Comparison of ENCODE assay signal across 23 cellular contexts in genomic region chr7:17253885-17254284, GRCh38.
"Had no signal": no experiment of that assay in that cellular context is flagged by ENCODE, and none has a peak within 500 bp of the region (broad histone marks: within the 10 kb centered on the region; RNA-seq: fewer than 3 reads in every experiment).

No MANE protein-coding gene starts in this region.

- ATAC-seq: foreskin keratinocyte; gastrocnemius medialis; heart right ventricle; left cardiac atrium; left lung; left ventricle myocardium superior; lower lobe of right lung; naive thymus-derived CD4-positive, alpha-beta T cell had no signal

- H3K27ac ChIP-seq: coronary artery, dorsolateral prefrontal cortex, esophagus muscularis mucosa, foreskin keratinocyte, gastrocnemius medialis, heart right ventricle, left lung, lower lobe of right lung had no signal

- FAIRE-seq: colon, endothelial cell of umbilical vein, islet of Langerhans, keratinocyte had no signal

- H3K4me3 ChIP-seq: coronary artery, dorsolateral prefrontal cortex, esophagus muscularis mucosa, gastrocnemius medialis, heart right ventricle, left lung, lower lobe of right lung had no signal

- H3K4me1 ChIP-seq: foreskin keratinocyte, gastrocnemius medialis, heart right ventricle, lower lobe of right lung had no signal

- H3K9me3 ChIP-seq: esophagus muscularis mucosa, gastrocnemius medialis, lower lobe of right lung had no signal

- DNase-seq: dermis blood vessel endothelial cell; dorsolateral prefrontal cortex; effector CD4-positive, alpha-beta T cell; effector memory CD4-positive, alpha-beta T cell; foreskin keratinocyte; gastrocnemius medialis; glutamatergic neuron; head of caudate nucleus; heart right ventricle; hippocampal formation; left cardiac atrium; left lung; left ventricle myocardium superior; lower lobe of right lung; mesenchymal stem cell; midbrain; naive thymus-derived CD4-positive, alpha-beta T cell had no signal

- H3K27me3 ChIP-seq: dorsolateral prefrontal cortex, esophagus muscularis mucosa, foreskin keratinocyte, gastrocnemius medialis, heart right ventricle, left lung had no signal

- H3K36me3 ChIP-seq: esophagus muscularis mucosa, gastrocnemius medialis, heart right ventricle, left lung, lower lobe of right lung had no signal
